In genomic region chr5:115583474-115583873, GRCh38 we compare ENCODE assay signal across 12 cellular contexts. TPM values are rescaled to one million over a fixed set of nuclear protein-coding genes. Genes with fewer than 3 reads are reported as not detected.
DNase-seq lines count a peak whose midpoint lies in the region; ATAC-seq, FAIRE-seq and TF ChIP-seq lines count a peak whose summit lies in the region.
"Had no signal": no experiment of that assay in that cellular context is flagged by ENCODE, and none has a peak within 500 bp of the region (broad histone marks: within the 10 kb centered on the region; RNA-seq: fewer than 3 reads in every experiment).

No MANE protein-coding gene starts in this region.

- no peak overlapping the region for H3K9ac ChIP-seq in HepG2 (ENCODE audit: insufficient read depth, low read depth, low read length)

- no peak for TF ChIP-seq POLR2A in HepG2 (IDR thresholded peaks at IDR 0.05; ENCODE audit: insufficient read depth in 1 of 2, low read depth in 2 of 2, low read length in 2 of 2)

- TF ChIP-seq CTCF in astrocyte of the cerebellum (IDR thresholded peaks at IDR 0.05; ENCODE audit: low read depth, low read length, missing control alignments): no peak
- TF ChIP-seq CTCF in HepG2 (CRISPR knock-in tag; IDR thresholded peaks at IDR 0.05): no peak

- in situ Hi-C loops in astrocyte of the cerebellum (cut with HindIII; ENCODE audit: low sequenced_read_pairs): no loop called here
- in situ Hi-C loops in HepG2 (cut with HindIII; ENCODE audit: extremely low pct_ligation_motif_present, low pct_unique_long_range_greater_than_20kb): no loop called here

- H3K27ac ChIP-seq in ACC112 (ENCODE audit: low read depth, low read length): peak overlapping the region; percentile 75
- H3K27ac ChIP-seq in HepG2 (ENCODE audit: extremely low read length, insufficient read depth, low read length): no peak overlapping the region

- no TSS peak for BruUV-seq in HepG2 (replicated peaks; lab: Mats Ljungman, UMichigan)

- H3K9me3 ChIP-seq in HepG2 (ENCODE audit: low read length): no peaks in the 10 kb centered on the region

- H2AFZ ChIP-seq in ACC112 (ENCODE audit: low read length, unreplicated experiment): peak overlapping the region; percentile 51
- H2AFZ ChIP-seq in HepG2 (ENCODE audit: low read length): no peak overlapping the region

- ATAC-seq in HG03565 (IDR thresholded peaks at IDR 0.05; ENCODE audit: unreplicated experiment) (no peak), HepG2 (no peak)

- H3K27me3 ChIP-seq in ACC112 (ENCODE audit: insufficient read depth, low read length) (no peaks in the 10 kb centered on the region), HepG2 (ENCODE audit: control insufficient read depth in 1 of 2, insufficient read depth in 2 of 2, low read length in 2 of 2) (no peaks in the 10 kb centered on the region)

- no peak overlapping the region for H3K4me2 ChIP-seq in HepG2 (ENCODE audit: low read depth, low read length)

- H4K20me1 ChIP-seq in HepG2 (ENCODE audit: insufficient read depth, low read length): no peaks in the 10 kb centered on the region

- POLR2A ChIA-PET in HepG2 (lab: Yijun Ruan, JAX): no interaction called here

- CTCF ChIA-PET in HepG2 (lab: Yijun Ruan, JAX; ENCODE audit: low intra/inter-chr PET ratio, low total read pairs): no interaction called here

- 7% methylated on average over 3 of the region's 3 CpGs for WGBS in HepG2 (ENCODE audit: low lambda C conversion rate)

- intact Hi-C loops in HepG2 (cut with micrococcal nuclease; ENCODE audit: unreplicated experiment): no loop called here

- peaks cover 18% of the 10 kb centered on the region for H3K36me3 ChIP-seq in ACC112 (ENCODE audit: insufficient read depth, low read length)
- H3K36me3 ChIP-seq in HepG2 (replicated peaks in 1 of 2; ENCODE audit: control insufficient read depth in 1 of 2, insufficient read depth in 2 of 2, low read length in 2 of 2): no peaks in the 10 kb centered on the region

- H3K79me2 ChIP-seq in ACC112 (ENCODE audit: control insufficient read depth, insufficient read depth, low read length, unreplicated experiment) (peaks cover 38% of the 10 kb centered on the region), HepG2 (ENCODE audit: insufficient read depth, low read length) (no peaks in the 10 kb centered on the region)

- H3K4me1 ChIP-seq in ACC112 (ENCODE audit: control insufficient read depth, insufficient read depth, low read length, unreplicated experiment) (peaks cover 37% of the 10 kb centered on the region), HepG2 (ENCODE audit: insufficient read depth, low read length) (no peaks in the 10 kb centered on the region)

- DNase-seq in HCEC 1CT (peak; percentile 90), astrocyte of the cerebellum (ENCODE audit: low read depth) (peak; percentile 83), iris pigment epithelial cell (ENCODE audit: low read depth) (peak; percentile 89), T1000 (lab: John Stamatoyannopoulos, UW) (no peak), HepG2 (ENCODE audit: low spot score) (no peak), hippocampal formation (lab: John Stamatoyannopoulos, UW) (no peak)
- DNase-seq: activated CD4-positive, alpha-beta T cell treated with anti-CD3 and anti-CD28 coated beads for 1 hour; activated T-cell treated with anti-CD3 and anti-CD28 coated beads, Interleukin-2, amount 50 U/mL, for 24 hours; DND-41; NCI-H82 had no signal

- no peak for FAIRE-seq in HepG2 (lab: Jason Lieb, UNC)

- no peak for TF ChIP-seq RAD21 in HepG2 (CRISPR knock-in tag; IDR thresholded peaks at IDR 0.05)

- H3K4me3 ChIP-seq in ACC112 (ENCODE audit: low read depth, low read length) (no peak overlapping the region), astrocyte of the cerebellum (ENCODE audit: low read depth, low read length) (no peak overlapping the region), HepG2 (replicated peaks in 1 of 3; ENCODE audit: insufficient read depth in 1 of 3, low read depth in 2 of 3, low read length in 3 of 3) (no peak overlapping the region)

- TF ChIP-seq EP300 in HepG2 (IDR thresholded peaks at IDR 0.05; ENCODE audit: low read depth in 2 of 2, low read length in 2 of 2) (no peak), HepG2 (CRISPR knock-in tag; IDR thresholded peaks at IDR 0.05; ENCODE audit: borderline replicate concordance) (no peak)

RNA-seq across cellular contexts. Expression of gene TICAM2, which starts 18.8 kb away (rescaled TPM):
- 0.04 TPM in 1 of 2 replicates, not detected in the other for total RNA-seq in HepG2 (2016; rRNA removed; fragmentation: Illumina TruSeq; extraction: Trizol)
- not detected in 2 replicates for total RNA-seq in HepG2 (2016; cell fraction: cytosol; rRNA removed; fragmentation: Illumina TruSeq; extraction: Trizol; ENCODE audit: low read depth)
- total RNA-seq in HepG2 (2016; cell fraction: insoluble cytoplasmic fraction; rRNA removed; fragmentation: Illumina TruSeq; extraction: Trizol): 0.06 TPM in 1 of 2 replicates, not detected in the other
- total RNA-seq in HepG2 (2016; cell fraction: membrane; rRNA removed; fragmentation: Illumina TruSeq; extraction: Trizol): 0.06 TPM in 1 of 2 replicates, not detected in the other
- total RNA-seq in HepG2 (2016; cell fraction: nucleus; rRNA removed; fragmentation: Illumina TruSeq; extraction: Trizol): not detected in 2 replicates
- not detected in 2 replicates for polyA plus RNA-seq in HepG2 (2011; rRNA removed)
- not detected in 2 replicates for polyA plus RNA-seq in HepG2 (2011; cell fraction: cytosol; rRNA removed)
- polyA plus RNA-seq in HepG2 (2011; cell fraction: nucleus; rRNA removed): 0.09 and 0.13 TPM in 2 replicates
- polyA plus RNA-seq in HepG2 (2012): not detected in 2 replicates
- polyA plus RNA-seq in HepG2 (2016; cell fraction: cytosol; fragmentation: Illumina TruSeq; extraction: Trizol; ENCODE audit: low read depth): not detected in 2 replicates
- polyA plus RNA-seq in HepG2 (2016; cell fraction: insoluble cytoplasmic fraction; fragmentation: Illumina TruSeq; extraction: Trizol; ENCODE audit: low read depth): not detected in 2 replicates
- polyA plus RNA-seq in HepG2 (2016; cell fraction: membrane; fragmentation: Illumina TruSeq; extraction: Trizol; ENCODE audit: low read depth): not detected in 2 replicates
- polyA plus RNA-seq in HepG2 (2016; cell fraction: nucleus; fragmentation: Illumina TruSeq; extraction: Trizol; ENCODE audit: insufficient read depth, low read depth): not detected in 2 replicates
- polyA minus RNA-seq in HepG2 (2011; rRNA and poly(A)+ RNA removed; ENCODE audit: low replicate concordance): 0.12 TPM in 1 of 2 replicates, not detected in the other
- not detected in 2 replicates for polyA minus RNA-seq in HepG2 (2011; cell fraction: cytosol; rRNA and poly(A)+ RNA removed)
- 0.26 and 0.99 TPM in 2 replicates for polyA minus RNA-seq in HepG2 (2011; cell fraction: nucleus; rRNA and poly(A)+ RNA removed)

RNA-seq across cellular contexts. Expression of gene FEM1C, which starts 38.9 kb away (rescaled TPM):
- total RNA-seq in HepG2 (2016; rRNA removed; fragmentation: Illumina TruSeq; extraction: Trizol): 5.5 and 11.1 TPM in 2 replicates
- 0.61 and 0.62 TPM in 2 replicates for total RNA-seq in HepG2 (2016; cell fraction: cytosol; rRNA removed; fragmentation: Illumina TruSeq; extraction: Trizol; ENCODE audit: low read depth)
- 5.9 and 10.2 TPM in 2 replicates for total RNA-seq in HepG2 (2016; cell fraction: insoluble cytoplasmic fraction; rRNA removed; fragmentation: Illumina TruSeq; extraction: Trizol)
- 3.9 and 4.5 TPM in 2 replicates for total RNA-seq in HepG2 (2016; cell fraction: membrane; rRNA removed; fragmentation: Illumina TruSeq; extraction: Trizol)
- total RNA-seq in HepG2 (2016; cell fraction: nucleus; rRNA removed; fragmentation: Illumina TruSeq; extraction: Trizol): 10.2 and 10.6 TPM in 2 replicates
- polyA plus RNA-seq in HepG2 (2011; rRNA removed): 6.1 and 8.3 TPM in 2 replicates
- 2.9 and 4.4 TPM in 2 replicates for polyA plus RNA-seq in HepG2 (2011; cell fraction: cytosol; rRNA removed)
- 4.6 and 5.1 TPM in 2 replicates for polyA plus RNA-seq in HepG2 (2011; cell fraction: nucleus; rRNA removed)
- polyA plus RNA-seq in HepG2 (2012): 7.4 and 8.4 TPM in 2 replicates
- polyA plus RNA-seq in HepG2 (2016; cell fraction: cytosol; fragmentation: Illumina TruSeq; extraction: Trizol; ENCODE audit: low read depth): 0.19 and 0.23 TPM in 2 replicates
- 6.5 and 7.0 TPM in 2 replicates for polyA plus RNA-seq in HepG2 (2016; cell fraction: insoluble cytoplasmic fraction; fragmentation: Illumina TruSeq; extraction: Trizol; ENCODE audit: low read depth)
- 1.5 and 1.7 TPM in 2 replicates for polyA plus RNA-seq in HepG2 (2016; cell fraction: membrane; fragmentation: Illumina TruSeq; extraction: Trizol; ENCODE audit: low read depth)
- 12.4 and 13.4 TPM in 2 replicates for polyA plus RNA-seq in HepG2 (2016; cell fraction: nucleus; fragmentation: Illumina TruSeq; extraction: Trizol; ENCODE audit: insufficient read depth, low read depth)
- 6.1 and 8.3 TPM in 2 replicates for polyA minus RNA-seq in HepG2 (2011; rRNA and poly(A)+ RNA removed; ENCODE audit: low replicate concordance)
- 9.9 and 11.2 TPM in 2 replicates for polyA minus RNA-seq in HepG2 (2011; cell fraction: cytosol; rRNA and poly(A)+ RNA removed)
- 17.0 and 21.4 TPM in 2 replicates for polyA minus RNA-seq in HepG2 (2011; cell fraction: nucleus; rRNA and poly(A)+ RNA removed)

RNA-seq across cellular contexts. Expression of gene TMED7, which starts 42.4 kb away (rescaled TPM):
- 89.1 and 113 TPM in 2 replicates for total RNA-seq in HepG2 (2016; rRNA removed; fragmentation: Illumina TruSeq; extraction: Trizol)
- 4.8 and 4.9 TPM in 2 replicates for total RNA-seq in HepG2 (2016; cell fraction: cytosol; rRNA removed; fragmentation: Illumina TruSeq; extraction: Trizol; ENCODE audit: low read depth)
- 96.0 and 111 TPM in 2 replicates for total RNA-seq in HepG2 (2016; cell fraction: insoluble cytoplasmic fraction; rRNA removed; fragmentation: Illumina TruSeq; extraction: Trizol)
- 28.4 and 32.7 TPM in 2 replicates for total RNA-seq in HepG2 (2016; cell fraction: membrane; rRNA removed; fragmentation: Illumina TruSeq; extraction: Trizol)
- 80.6 and 105 TPM in 2 replicates for total RNA-seq in HepG2 (2016; cell fraction: nucleus; rRNA removed; fragmentation: Illumina TruSeq; extraction: Trizol)
- polyA plus RNA-seq in HepG2 (2011; rRNA removed): 44.2 and 58.0 TPM in 2 replicates
- 43.3 and 94.7 TPM in 2 replicates for polyA plus RNA-seq in HepG2 (2011; cell fraction: cytosol; rRNA removed)
- polyA plus RNA-seq in HepG2 (2011; cell fraction: nucleus; rRNA removed): 46.8 and 49.8 TPM in 2 replicates
- polyA plus RNA-seq in HepG2 (2012): 44.2 and 56.3 TPM in 2 replicates
- 4.5 and 5.0 TPM in 2 replicates for polyA plus RNA-seq in HepG2 (2016; cell fraction: cytosol; fragmentation: Illumina TruSeq; extraction: Trizol; ENCODE audit: low read depth)
- 56.3 and 65.7 TPM in 2 replicates for polyA plus RNA-seq in HepG2 (2016; cell fraction: insoluble cytoplasmic fraction; fragmentation: Illumina TruSeq; extraction: Trizol; ENCODE audit: low read depth)
- polyA plus RNA-seq in HepG2 (2016; cell fraction: membrane; fragmentation: Illumina TruSeq; extraction: Trizol; ENCODE audit: low read depth): 15.3 and 15.7 TPM in 2 replicates
- polyA plus RNA-seq in HepG2 (2016; cell fraction: nucleus; fragmentation: Illumina TruSeq; extraction: Trizol; ENCODE audit: insufficient read depth, low read depth): 90.3 and 92.2 TPM in 2 replicates
- polyA minus RNA-seq in HepG2 (2011; rRNA and poly(A)+ RNA removed; ENCODE audit: low replicate concordance): 23.1 and 171 TPM in 2 replicates
- polyA minus RNA-seq in HepG2 (2011; cell fraction: cytosol; rRNA and poly(A)+ RNA removed): 97.3 and 115 TPM in 2 replicates
- polyA minus RNA-seq in HepG2 (2011; cell fraction: nucleus; rRNA and poly(A)+ RNA removed): 56.7 and 68.0 TPM in 2 replicates

Comparison
In these comparisons a context has a peak if more than half of its experiments do, and no peak if none do; other contexts are left out.
1. DNase-seq: peak in HCEC 1CT (single experiment), astrocyte of the cerebellum (single experiment) and iris pigment epithelial cell (single experiment); none in T1000 (single experiment), HepG2 (single experiment) and hippocampal formation (0 of 2).